33 cellular contexts compared by ENCODE assay signal in genomic region chr10:66457629-66458028, GRCh38.
"Had no signal": no experiment of that assay in that cellular context is flagged by ENCODE, and none has a peak within 500 bp of the region (broad histone marks: within the 10 kb centered on the region; RNA-seq: fewer than 3 reads in every experiment).

No MANE protein-coding gene starts in this region.

- H3K27me3 ChIP-seq: adrenal gland, ascending aorta, esophagus muscularis mucosa, foreskin keratinocyte, gastrocnemius medialis, heart left ventricle had no signal

- H3K4me3 Mint-ChIP-seq: activated CD8-positive, alpha-beta T cell treated with anti-CD3 and anti-CD28 coated beads for 36 hours; activated naive CD4-positive, alpha-beta T cell treated with anti-CD3 and anti-CD28 coated beads for 36 hours; activated naive CD4-positive, alpha-beta T cell treated with anti-CD3 and anti-CD28 coated beads, Interleukin-2, amount 50 U/mL, for 24 hours; activated naive CD8-positive, alpha-beta T cell treated with anti-CD3 and anti-CD28 coated beads for 36 hours; activated naive CD8-positive, alpha-beta T cell treated with anti-CD3 and anti-CD28 coated beads, Interleukin-2, amount 50 U/mL, for 24 hours; activated T-cell treated with anti-CD3 and anti-CD28 coated beads, Interleukin-2, amount 50 U/mL, for 4 hours; activated T-helper 1 cell treated with anti-CD3 and anti-CD28 coated beads, Interleukin-12 subunit alpha, Interleukin-12 subunit beta, Interleukin-2, Interleukin-4 antibody, amounts not matched to agents 30 ng/mL and 10 ng/mL and 1 ng/mL, durations not matched to agents 14 hours and 24 hours and 36 hours; brain; effector memory CD8-positive, alpha-beta T cell; T-helper 17 cell; T-helper 2 cell treated with Interferon-gamma antibody and Interleukin-4, amounts not matched to agents 5 μg/mL and 100 μg/mL, for 36 hours; WTC11 had no signal

- H3K36me3 ChIP-seq: adrenal gland, ascending aorta, esophagus muscularis mucosa, gastrocnemius medialis, heart left ventricle had no signal

- H3K9me3 ChIP-seq: adrenal gland, ascending aorta, gastrocnemius medialis had no signal

- H3K27ac ChIP-seq: adrenal gland, ascending aorta, esophagus muscularis mucosa, foreskin keratinocyte, gastrocnemius medialis, heart left ventricle, VCaP had no signal

- H3K4me1 ChIP-seq: adrenal gland, ascending aorta, esophagus muscularis mucosa, foreskin keratinocyte, gastrocnemius medialis, heart left ventricle had no signal

- H3K4me1 Mint-ChIP-seq: activated naive CD4-positive, alpha-beta T cell treated with anti-CD3 and anti-CD28 coated beads, Interleukin-2, amount 50 U/mL, for 24 hours; activated naive CD8-positive, alpha-beta T cell treated with anti-CD3 and anti-CD28 coated beads for 36 hours; activated naive CD8-positive, alpha-beta T cell treated with anti-CD3 and anti-CD28 coated beads, Interleukin-2, amount 50 U/mL, for 24 hours; brain; T-helper 17 cell; WTC11 had no signal

- H3K27me3 Mint-ChIP-seq: activated CD8-positive, alpha-beta T cell treated with anti-CD3 and anti-CD28 coated beads for 36 hours; activated naive CD4-positive, alpha-beta T cell treated with anti-CD3 and anti-CD28 coated beads, Interleukin-2, amount 50 U/mL, for 24 hours; activated naive CD8-positive, alpha-beta T cell treated with anti-CD3 and anti-CD28 coated beads for 36 hours; activated naive CD8-positive, alpha-beta T cell treated with anti-CD3 and anti-CD28 coated beads, Interleukin-2, amount 50 U/mL, for 24 hours; effector memory CD8-positive, alpha-beta T cell; T-helper 17 cell had no signal

- DNase-seq: activated CD4-positive, alpha-beta T cell treated with anti-CD3 and anti-CD28 coated beads for 1 hour; activated CD4-positive, alpha-beta T cell treated with anti-CD3 and anti-CD28 coated beads for 48 hours; activated CD4-positive, alpha-beta T cell treated with anti-CD3 and anti-CD28 coated beads, Interleukin-2, amount 50 U/mL, for 1 hour; activated CD4-positive, alpha-beta T cell treated with anti-CD3 and anti-CD28 coated beads, Interleukin-2, amount 50 U/mL, for 48 hours; activated CD8-positive, alpha-beta memory T cell treated with anti-CD3 and anti-CD28 coated beads for 24 hours; activated CD8-positive, alpha-beta T cell treated with anti-CD3 and anti-CD28 coated beads for 36 hours; activated effector memory CD4-positive, alpha-beta T cell treated with anti-CD3 and anti-CD28 coated beads, Interleukin-2, amount 50 U/mL, for 16 hours; activated naive CD4-positive, alpha-beta T cell treated with anti-CD3 and anti-CD28 coated beads for 36 hours; activated naive CD8-positive, alpha-beta T cell treated with anti-CD3 and anti-CD28 coated beads for 36 hours; activated naive CD8-positive, alpha-beta T cell treated with anti-CD3 and anti-CD28 coated beads, Interleukin-2, amount 50 U/mL, for 24 hours; activated T-cell treated with anti-CD3 and anti-CD28 coated beads, Interleukin-2, amount 50 U/mL, for 4 hours; adrenal gland; cortex of kidney; dermis blood vessel endothelial cell; effector CD4-positive, alpha-beta T cell; effector memory CD8-positive, alpha-beta T cell; erythroblast; gastrocnemius medialis; glutamatergic neuron; heart left ventricle; T-helper 1 cell; T-helper 17 cell; T1000 had no signal

- ATAC-seq: activated CD8-positive, alpha-beta T cell treated with anti-CD3 and anti-CD28 coated beads for 36 hours; activated naive CD8-positive, alpha-beta T cell treated with anti-CD3 and anti-CD28 coated beads, Interleukin-2, amount 50 U/mL, for 24 hours; activated T-cell treated with anti-CD3 and anti-CD28 coated beads, Interleukin-2, amount 50 U/mL, for 4 hours; effector memory CD8-positive, alpha-beta T cell; foreskin keratinocyte; gastrocnemius medialis; heart left ventricle; T-helper 17 cell; WTC11 had no signal

- H3K4me3 ChIP-seq: adrenal gland, ascending aorta, esophagus muscularis mucosa, gastrocnemius medialis, heart left ventricle had no signal

- H3K36me3 Mint-ChIP-seq: activated naive CD4-positive, alpha-beta T cell treated with anti-CD3 and anti-CD28 coated beads, Interleukin-2, amount 50 U/mL, for 24 hours; activated naive CD8-positive, alpha-beta T cell treated with anti-CD3 and anti-CD28 coated beads for 36 hours; brain had no signal

- H3K27ac Mint-ChIP-seq: activated CD8-positive, alpha-beta T cell treated with anti-CD3 and anti-CD28 coated beads for 36 hours; activated naive CD4-positive, alpha-beta T cell treated with anti-CD3 and anti-CD28 coated beads for 36 hours; activated naive CD4-positive, alpha-beta T cell treated with anti-CD3 and anti-CD28 coated beads, Interleukin-2, amount 50 U/mL, for 24 hours; activated naive CD8-positive, alpha-beta T cell treated with anti-CD3 and anti-CD28 coated beads for 36 hours; activated naive CD8-positive, alpha-beta T cell treated with anti-CD3 and anti-CD28 coated beads, Interleukin-2, amount 50 U/mL, for 24 hours; activated T-helper 1 cell treated with anti-CD3 and anti-CD28 coated beads, Interleukin-12 subunit alpha, Interleukin-12 subunit beta, Interleukin-2, Interleukin-4 antibody, amounts not matched to agents 30 ng/mL and 10 ng/mL and 1 ng/mL, durations not matched to agents 14 hours and 24 hours and 36 hours; activated T-helper 2 cell treated with anti-CD3 and anti-CD28 coated beads, Interferon-gamma antibody, Interleukin-2, Interleukin-4, amounts not matched to agents 10 μg/mL and 5 μg/mL and 100 μg/mL, durations not matched to agents 14 hours and 24 hours and 36 hours; brain; effector memory CD8-positive, alpha-beta T cell; T-helper 17 cell; T-helper 2 cell treated with Interferon-gamma antibody and Interleukin-4, amounts not matched to agents 5 μg/mL and 100 μg/mL, for 36 hours; WTC11 had no signal

- H3K9me3 Mint-ChIP-seq: activated T-helper 1 cell treated with anti-CD3 and anti-CD28 coated beads, Interleukin-12 subunit alpha, Interleukin-12 subunit beta, Interleukin-2, Interleukin-4 antibody, amounts not matched to agents 30 ng/mL and 10 ng/mL and 1 ng/mL, durations not matched to agents 14 hours and 24 hours and 36 hours had no signal
